8 cellular contexts compared by ENCODE assay signal in the genomic region with DNA sequence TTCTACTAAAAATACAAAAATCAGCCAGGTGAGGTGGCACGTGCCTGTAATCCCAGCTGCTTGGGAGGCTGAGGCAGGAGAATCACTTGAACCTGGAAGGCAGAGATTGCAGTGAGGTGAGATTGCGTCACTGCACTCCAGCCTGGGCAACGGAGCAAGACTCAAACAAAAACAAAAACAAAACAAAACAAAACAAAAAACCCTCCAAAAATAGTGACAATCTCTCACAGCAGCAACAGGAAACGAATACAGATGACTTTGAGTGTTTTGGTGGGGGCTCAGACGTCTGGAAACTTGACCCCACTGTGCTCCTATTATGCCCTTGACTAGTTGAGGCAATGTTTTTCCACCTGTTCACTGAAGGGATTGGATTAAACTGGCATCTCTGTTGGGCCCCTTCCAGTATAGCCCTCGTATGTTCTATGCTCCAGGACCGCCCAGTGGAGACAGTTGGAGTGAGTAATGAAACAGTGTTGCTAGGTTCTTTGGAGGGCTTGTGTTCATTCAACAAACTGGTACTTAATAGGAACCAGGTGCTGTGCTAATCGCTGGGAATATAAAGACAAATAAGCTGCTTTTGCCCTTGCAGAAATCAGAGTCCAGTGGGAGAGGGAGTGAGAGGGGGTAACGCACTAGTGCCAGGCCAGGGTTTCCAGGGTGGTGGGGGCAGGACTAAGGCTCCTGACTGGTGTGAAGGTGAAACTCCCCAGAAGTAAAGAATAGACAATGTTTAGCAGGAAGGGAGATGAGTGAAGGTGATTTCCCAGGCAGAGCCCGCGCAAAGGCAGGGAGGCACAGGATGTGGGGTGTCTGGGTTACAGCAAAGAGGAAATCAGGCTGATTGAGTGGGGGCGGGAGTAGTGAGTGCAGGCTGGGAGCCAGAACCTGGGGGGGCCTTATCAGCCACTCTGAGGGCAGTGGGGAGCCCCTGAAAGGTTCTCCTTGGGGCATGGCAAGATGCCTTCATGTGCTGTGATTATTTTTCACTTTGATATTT.
DNase-seq lines count a peak whose midpoint lies in the region; ATAC-seq and TF ChIP-seq lines count a peak whose summit lies in the region.

No MANE protein-coding gene starts in this region.

- H3K4me1 Mint-ChIP-seq in natural killer cell: peaks cover 8% of the 10 kb centered on the region in 2 donors

- H3K36me3 Mint-ChIP-seq in natural killer cell: no peaks in the 10 kb centered on the region

- TF ChIP-seq CTCF in natural killer cell (IDR thresholded peaks at IDR 0.05) (no peak), sigmoid colon (IDR thresholded peaks at IDR 0.05) (no peak), WERI-Rb-1 (IDR thresholded peaks at IDR 0.05; ENCODE audit: low read depth, low read length) (no peak)

- WGBS in sigmoid colon, 2 donors: 50 to 69% methylated on average over 12 of the region's 12 CpGs

- peak; percentile 81 for ATAC-seq in GM19395 (IDR thresholded peaks at IDR 0.05; ENCODE audit: unreplicated experiment)
- peak; percentile 76 for ATAC-seq in HG03520 (IDR thresholded peaks at IDR 0.05; ENCODE audit: unreplicated experiment)
- peak in 2 of 3 donors; percentile 63 to 82 for ATAC-seq in natural killer cell

- H3K4me1 ChIP-seq in sigmoid colon: no peaks in the 10 kb centered on the region

- peak overlapping the region in 1 of 2 donors; percentile 59 for H3K27ac Mint-ChIP-seq in natural killer cell

- TF ChIP-seq POLR2A in sigmoid colon (IDR thresholded peaks at IDR 0.05): no peak

- H3K27ac ChIP-seq in sigmoid colon: no peak overlapping the region
- H3K27ac ChIP-seq in WERI-Rb-1: no peak overlapping the region

- H3K4me3 ChIP-seq in sigmoid colon (no peak overlapping the region), WERI-Rb-1 (ENCODE audit: low read depth, low read length) (no peak overlapping the region)

- no peak overlapping the region for H3K4me3 Mint-ChIP-seq in natural killer cell

- intact Hi-C loops in natural killer cell (cut with micrococcal nuclease) (no loop called here), sigmoid colon (cut with DNase I) (no loop called here)

- H3K36me3 ChIP-seq in sigmoid colon (no peaks in the 10 kb centered on the region), WERI-Rb-1 (no peaks in the 10 kb centered on the region)

- H3K9me3 ChIP-seq in sigmoid colon: no peaks in the 10 kb centered on the region
- H3K9me3 ChIP-seq in WERI-Rb-1 (ENCODE audit: severe bottlenecking): peaks cover 7% of the 10 kb centered on the region

- H3K9me3 Mint-ChIP-seq in natural killer cell: no peaks in the 10 kb centered on the region

- no peaks in the 10 kb centered on the region for H3K27me3 ChIP-seq in sigmoid colon
- H3K27me3 ChIP-seq in WERI-Rb-1 (ENCODE audit: insufficient read depth, low read depth, severe bottlenecking): no peaks in the 10 kb centered on the region

- H3K27me3 Mint-ChIP-seq in natural killer cell (ENCODE audit: low read depth in 2 of 2): peaks cover 4 to 12% of the 10 kb centered on the region in 2 donors

- no peak for TF ChIP-seq EP300 in sigmoid colon (IDR thresholded peaks at IDR 0.05)

- DNase-seq in activated CD8-positive, alpha-beta memory T cell treated with anti-CD3 and anti-CD28 coated beads for 1 hour (ENCODE audit: extremely low read depth in 1 of 2, low read depth in 1 of 2): peak; percentile 21 to 33
- DNase-seq in natural killer cell (no peak), medulla oblongata (ENCODE audit: extremely low spot score) (no peak), NCI-H187 (lab: John Stamatoyannopoulos, UW) (no peak), sigmoid colon (no peak), WERI-Rb-1 (no peak)

Comparison
In these comparisons a context has a peak if more than half of its experiments do, and no peak if none do; other contexts are left out.
1. DNase-seq: peak in activated CD8-positive, alpha-beta memory T cell treated with anti-CD3 and anti-CD28 coated beads for 1 hour (2 of 2); none in natural killer cell (single experiment), medulla oblongata (single experiment), NCI-H187 (0 of 2), sigmoid colon (single experiment) and WERI-Rb-1 (single experiment).
2. Peak in every context shown above with its lines, with median percentiles within 50 percentile points of each other: ATAC-seq.